Comparison of ENCODE assay signal across 16 cellular contexts in the genomic region with DNA sequence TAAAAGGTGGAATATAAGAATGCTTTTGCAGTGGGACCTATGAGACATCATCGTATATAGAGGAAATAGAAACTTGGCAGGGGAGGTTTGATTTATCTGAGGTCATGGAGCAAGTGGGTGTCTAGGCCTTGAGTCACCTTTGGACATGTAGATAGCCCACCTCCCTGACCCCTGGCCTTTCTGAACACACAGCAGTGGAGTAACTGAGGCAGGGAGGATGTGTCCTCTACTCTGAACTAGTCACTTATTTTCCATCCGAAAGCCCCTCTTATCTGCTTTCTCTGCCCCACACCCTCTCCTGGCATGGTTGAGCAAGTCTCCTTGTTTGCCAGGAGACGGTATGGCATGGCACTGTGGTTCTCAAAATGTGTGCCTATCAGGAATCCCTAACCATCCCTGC. TPM values are rescaled to one million over a fixed set of nuclear protein-coding genes. Genes with fewer than 3 reads are reported as not detected.
A peak's percentile ranks its signal among the peaks of the same experiment; 100 is the strongest.
DNase-seq lines count a peak whose midpoint lies in the region; ATAC-seq, FAIRE-seq and TF ChIP-seq lines count a peak whose summit lies in the region.
"Had no signal": no experiment of that assay in that cellular context is flagged by ENCODE, and none has a peak within 500 bp of the region (broad histone marks: within the 10 kb centered on the region; RNA-seq: fewer than 3 reads in every experiment).

No MANE protein-coding gene starts in this region.

- no peak for TF ChIP-seq CTCF in natural killer cell (IDR thresholded peaks at IDR 0.05)
- no peak for TF ChIP-seq CTCF in endothelial cell (IDR thresholded peaks at IDR 0.05; ENCODE audit: unreplicated experiment)
- no peak for TF ChIP-seq CTCF in hepatocyte (IDR thresholded peaks at IDR 0.05; ENCODE audit: poor library complexity)

- no peaks in the 10 kb centered on the region for H3K9me3 ChIP-seq in CD4-positive, CD25-positive, alpha-beta regulatory T cell (ENCODE audit: control insufficient read depth in 2 of 2, low read length in 2 of 2)
- no peaks in the 10 kb centered on the region for H3K9me3 ChIP-seq in hepatocyte (ENCODE audit: low read depth)
- H3K9me3 ChIP-seq: Caco-2, right atrium auricular region had no signal

- peak overlapping the region; percentile 67 to 87 (median 84) for H3K27ac Mint-ChIP-seq in CD4-positive, CD25-positive, alpha-beta regulatory T cell
- H3K27ac Mint-ChIP-seq in activated naive CD4-positive, alpha-beta T cell treated with anti-CD3 and anti-CD28 coated beads, Interleukin-2, amount 50 U/mL, for 72 hours, result peak overlapping the region; percentile 97 to 99
- H3K27ac Mint-ChIP-seq in natural killer cell, result peak overlapping the region; percentile 78 to 80
- H3K27ac Mint-ChIP-seq in endothelial cell (ENCODE audit: unreplicated experiment), result no peak overlapping the region

- no peak overlapping the region for H2AFZ ChIP-seq in hepatocyte

- peaks cover 37 to 98% (median 72%) of the 10 kb centered on the region in 4 donors for H3K4me1 Mint-ChIP-seq in CD4-positive, CD25-positive, alpha-beta regulatory T cell
- peaks cover 36 to 53% of the 10 kb centered on the region in 2 donors for H3K4me1 Mint-ChIP-seq in natural killer cell
- peaks cover 37% of the 10 kb centered on the region for H3K4me1 Mint-ChIP-seq in endothelial cell (ENCODE audit: unreplicated experiment)

- H3K36me3 Mint-ChIP-seq in CD4-positive, CD25-positive, alpha-beta regulatory T cell, result peaks cover 9% of the 10 kb centered on the region
- H3K36me3 Mint-ChIP-seq in activated naive CD4-positive, alpha-beta T cell treated with anti-CD3 and anti-CD28 coated beads, Interleukin-2, amount 50 U/mL, for 72 hours, result peaks cover 45% of the 10 kb centered on the region in 2 donors
- H3K36me3 Mint-ChIP-seq in natural killer cell, result no peaks in the 10 kb centered on the region
- H3K36me3 Mint-ChIP-seq in endothelial cell (ENCODE audit: low read depth, unreplicated experiment), result peaks cover 4% of the 10 kb centered on the region

- no peaks in the 10 kb centered on the region for H3K27me3 Mint-ChIP-seq in CD4-positive, CD25-positive, alpha-beta regulatory T cell
- no peaks in the 10 kb centered on the region for H3K27me3 Mint-ChIP-seq in natural killer cell (ENCODE audit: low read depth in 2 of 2)
- H3K27me3 Mint-ChIP-seq in endothelial cell (ENCODE audit: unreplicated experiment), result peaks cover 6% of the 10 kb centered on the region

- intact Hi-C loops in natural killer cell (cut with micrococcal nuclease), result no loop called here

- H4K20me1 ChIP-seq in hepatocyte (ENCODE audit: insufficient read depth, poor library complexity, severe bottlenecking), result no peaks in the 10 kb centered on the region

- H3K9me2 ChIP-seq in hepatocyte (replicated peaks; ENCODE audit: insufficient read depth), result no peaks in the 10 kb centered on the region

- H3K27ac ChIP-seq in CD4-positive, CD25-positive, alpha-beta regulatory T cell (ENCODE audit: insufficient read depth, low read length, poor library complexity, severe bottlenecking), result peak overlapping the region; percentile 68
- H3K27ac ChIP-seq in hepatocyte, result no peak overlapping the region
- H3K27ac ChIP-seq: right atrium auricular region had no signal

- H3K4me3 Mint-ChIP-seq in CD4-positive, CD25-positive, alpha-beta regulatory T cell, result peak overlapping the region; percentile 1 to 73 (median 58)
- H3K4me3 Mint-ChIP-seq in natural killer cell (no peak overlapping the region), endothelial cell (ENCODE audit: unreplicated experiment) (no peak overlapping the region)

- DNase-seq in CD4-positive, CD25-positive, alpha-beta regulatory T cell, result no peak
- no peak for DNase-seq in GM18507 (ENCODE audit: extremely low spot score, insufficient read length, low read depth)
- DNase-seq in activated naive CD4-positive, alpha-beta T cell treated with anti-CD3 and anti-CD28 coated beads, Interleukin-2, amount 50 U/mL, for 72 hours (ENCODE audit: low spot score in 2 of 2), result peak in 1 of 2 donors; percentile 69
- DNase-seq in natural killer cell, result no peak
- DNase-seq in endothelial cell (ENCODE audit: low spot score), result no peak
- DNase-seq in hepatocyte (ENCODE audit: low spot score), result no peak
- DNase-seq: activated CD4-positive, CD25-positive, alpha-beta regulatory T cell treated with anti-CD3 and anti-CD28 coated beads, Interleukin-2, amount 50 U/mL, for 72 hours; aorta; Caco-2; NCI-H1105 treated with DMSO at 0.1 percent for 48 hours; NCI-H526; SHP77 treated with DMSO at 0.1 percent for 48 hours had no signal

- no peak overlapping the region for H3K4me2 ChIP-seq in hepatocyte

- WGBS in hepatocyte (ENCODE audit: low lambda C conversion rate, missing lambda C conversion rate), result 99% methylated on average over 3 of the region's 3 CpGs

- H3K27me3 ChIP-seq in CD4-positive, CD25-positive, alpha-beta regulatory T cell (ENCODE audit: control insufficient read depth, insufficient read depth, low read length), result no peaks in the 10 kb centered on the region
- no peaks in the 10 kb centered on the region for H3K27me3 ChIP-seq in hepatocyte
- H3K27me3 ChIP-seq: right atrium auricular region had no signal

- H3K4me1 ChIP-seq in CD4-positive, CD25-positive, alpha-beta regulatory T cell (ENCODE audit: control insufficient read depth, insufficient read depth, low read length, poor library complexity, severe bottlenecking), result peaks cover 97% of the 10 kb centered on the region
- H3K4me1 ChIP-seq in hepatocyte (ENCODE audit: insufficient read depth), result peaks cover 13% of the 10 kb centered on the region
- H3K4me1 ChIP-seq: Caco-2 had no signal

- FAIRE-seq in GM18507 (lab: Jason Lieb, UNC), result peak; percentile 35
- FAIRE-seq: endometrium had no signal

- ATAC-seq in CD4-positive, CD25-positive, alpha-beta regulatory T cell (ENCODE audit: low read depth in 2 of 2), result no peak
- peak; percentile 4 to 46 for ATAC-seq in activated naive CD4-positive, alpha-beta T cell treated with anti-CD3 and anti-CD28 coated beads, Interleukin-2, amount 50 U/mL, for 72 hours
- ATAC-seq in natural killer cell, result no peak
- ATAC-seq in GM21390 (IDR thresholded peaks at IDR 0.05; ENCODE audit: unreplicated experiment), result no peak
- ATAC-seq in GM18519 (IDR thresholded peaks at IDR 0.05; ENCODE audit: low FRiP score, unreplicated experiment), result no peak

- H3K9me3 Mint-ChIP-seq in CD4-positive, CD25-positive, alpha-beta regulatory T cell, result no peaks in the 10 kb centered on the region
- H3K9me3 Mint-ChIP-seq in activated naive CD4-positive, alpha-beta T cell treated with anti-CD3 and anti-CD28 coated beads, Interleukin-2, amount 50 U/mL, for 72 hours, result no peaks in the 10 kb centered on the region
- H3K9me3 Mint-ChIP-seq in natural killer cell, result no peaks in the 10 kb centered on the region
- H3K9me3 Mint-ChIP-seq in endothelial cell (ENCODE audit: unreplicated experiment), result no peaks in the 10 kb centered on the region

- H3K79me2 ChIP-seq in hepatocyte, result no peaks in the 10 kb centered on the region

- H3K36me3 ChIP-seq in CD4-positive, CD25-positive, alpha-beta regulatory T cell (ENCODE audit: control insufficient read depth, insufficient read depth, low read length), result peaks cover 2% of the 10 kb centered on the region
- H3K36me3 ChIP-seq in hepatocyte (replicated peaks; ENCODE audit: insufficient read depth, low read depth), result no peaks in the 10 kb centered on the region
- H3K36me3 ChIP-seq: right atrium auricular region had no signal

- peak overlapping the region; percentile 78 for H3K4me3 ChIP-seq in CD4-positive, CD25-positive, alpha-beta regulatory T cell (ENCODE audit: low read depth, low read length)
- H3K4me3 ChIP-seq in hepatocyte, result no peak overlapping the region
- H3K4me3 ChIP-seq: right atrium auricular region had no signal

RNA-seq across cellular contexts. Expression of a gene that starts 7.9 kb away (rescaled TPM):
- 132 TPM for total RNA-seq in CD4-positive, CD25-positive, alpha-beta regulatory T cell
- 100 to 1,000 TPM in 3 of 4 donors, 10 to 100 TPM in 1; 81.0 to 167 (median 118) TPM for polyA plus RNA-seq in CD4-positive, CD25-positive, alpha-beta regulatory T cell
- total RNA-seq in activated naive CD4-positive, alpha-beta T cell treated with anti-CD3 and anti-CD28 coated beads, Interleukin-2, amount 50 U/mL, for 72 hours, result 100 to 1,000 TPM; 270 to 324 TPM
- total RNA-seq in natural killer cell, result 10 to 100 TPM; 11.6 to 42.1 (median 13.0) TPM
- total RNA-seq in endothelial cell (ENCODE audit: unreplicated experiment), result 16.1 TPM
- 32.8 and 38.7 TPM in 2 replicates for total RNA-seq in hepatocyte
- polyA plus RNA-seq in hepatocyte, result 157 and 202 TPM in 2 replicates

Comparison
In these comparisons a context has a peak if more than half of its experiments do, and no peak if none do; other contexts are left out.
1. ATAC-seq: peak in activated naive CD4-positive, alpha-beta T cell treated with anti-CD3 and anti-CD28 coated beads, Interleukin-2, amount 50 U/mL, for 72 hours (2 of 2); none in CD4-positive, CD25-positive, alpha-beta regulatory T cell (0 of 2), natural killer cell (0 of 3), GM21390 (single experiment) and GM18519 (single experiment).
2. H3K4me3 Mint-ChIP-seq: peak in CD4-positive, CD25-positive, alpha-beta regulatory T cell (4 of 4); none in natural killer cell (single experiment) and endothelial cell (single experiment).